1 cellular context compared by ENCODE assay signal in genomic region chr2:42967959-42968674, GRCh38.
TF ChIP-seq lines count a peak whose summit lies in the region.

No MANE protein-coding gene starts in this region.

TF ChIP-seq in H1, 55 proteins besides CTCF, POLR2A, EP300 and RAD21:
- TF ChIP-seq HDAC6 (IDR thresholded peaks at IDR 0.05; ENCODE audit: low read depth, low read length) (no peak), CREB1 (IDR thresholded peaks at IDR 0.05) (no peak), SRF (IDR thresholded peaks at IDR 0.05; ENCODE audit: low read depth, low read length) (no peak), RBBP5 (IDR thresholded peaks at IDR 0.05; ENCODE audit: borderline replicate concordance, low read depth, low read length) (no peak), RXRA (IDR thresholded peaks at IDR 0.05; ENCODE audit: insufficient read depth, low read depth, low read length) (no peak), NRF1 (IDR thresholded peaks at IDR 0.05; ENCODE audit: low read depth, low read length) (no peak), SP4 (IDR thresholded peaks at IDR 0.05; ENCODE audit: low read length) (no peak), CTBP2 (IDR thresholded peaks at IDR 0.05; ENCODE audit: borderline replicate concordance, insufficient read depth, insufficient read length, low read length) (no peak), ATF2 (IDR thresholded peaks at IDR 0.05; ENCODE audit: low read length) (no peak), SUZ12 (IDR thresholded peaks at IDR 0.05; ENCODE audit: low read length) (no peak), ZNF274 (IDR thresholded peaks at IDR 0.05; ENCODE audit: borderline replicate concordance, extremely low read depth, low read length) (no peak)
TF ChIP-seq in H1: peak in this region for 0.
